1 cellular context compared by ENCODE assay signal in the genomic region with DNA sequence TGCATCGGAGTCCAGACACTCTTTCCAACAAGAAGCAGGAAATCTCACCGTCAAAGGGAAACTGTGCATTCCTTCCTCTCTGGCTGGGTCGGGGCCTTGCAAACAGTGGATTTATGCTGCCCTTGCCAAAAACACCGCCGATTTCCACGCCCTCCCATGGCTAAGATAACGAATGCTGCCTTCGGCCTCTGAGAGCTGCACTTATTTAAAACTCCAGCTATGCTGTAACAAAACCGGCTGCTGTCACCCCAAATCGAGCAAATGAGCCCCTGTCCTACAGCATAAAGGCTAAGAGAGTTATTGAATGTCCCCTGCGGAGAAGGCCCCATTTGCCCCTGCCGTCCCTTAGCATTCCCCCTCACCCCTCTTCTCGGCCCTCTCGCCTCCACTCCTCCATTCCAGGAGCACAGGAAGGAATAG.
TF ChIP-seq lines count a peak whose summit lies in the region.

No MANE protein-coding gene starts in this region.

TF ChIP-seq in IMR-90, 13 proteins besides CTCF, POLR2A, EP300 and RAD21 (continued from another document):
- TF ChIP-seq SMC3 (IDR thresholded peaks at IDR 0.05; ENCODE audit: low read depth, low read length) (no peak), CEBPB (IDR thresholded peaks at IDR 0.05; ENCODE audit: low read depth, low read length) (no peak), RCOR1 (IDR thresholded peaks at IDR 0.05; ENCODE audit: insufficient replicate concordance, low read length) (no peak), CHD1 (IDR thresholded peaks at IDR 0.05; ENCODE audit: low read depth, low read length) (no peak), FOS (IDR thresholded peaks at IDR 0.05; ENCODE audit: low read depth, low read length) (no peak), BHLHE40 (IDR thresholded peaks at IDR 0.05; ENCODE audit: low read depth, low read length) (no peak), MXI1 (IDR thresholded peaks at IDR 0.05; ENCODE audit: borderline replicate concordance, low read depth, low read length) (no peak)
TF ChIP-seq in IMR-90: peak in this region for 0.
